In genomic region chr2:42792583-42793313, GRCh38 we compare ENCODE assay signal across 1 cellular context.
TF ChIP-seq lines count a peak whose summit lies in the region.

Gene HAAO (minus strand): TSS chr2:42792583. CDS start chr2:42792536, 47 bp downstream.

TF ChIP-seq in GM12878, 131 proteins besides CTCF, POLR2A, EP300 and RAD21 (continues in another document):
- no peak for TF ChIP-seq MEF2B (IDR thresholded peaks at IDR 0.05; ENCODE audit: partially characterized antibody, poor library complexity, severe bottlenecking)
- peak; percentile 36; the same call in 1 of the 2 replicates for TF ChIP-seq ZSCAN29 (IDR thresholded peaks at IDR 0.05)
- no peak for TF ChIP-seq SPI1 (IDR thresholded peaks at IDR 0.05; ENCODE audit: borderline replicate concordance, insufficient read depth, low read depth, low read length)
- peak; percentile 95 for TF ChIP-seq GATAD2B (conservative IDR thresholded peaks at IDR 0.05; ENCODE audit: low read depth)
- peak in 1 of 2 experiments; percentile 46; a peak in 2 of 4 replicates for TF ChIP-seq IKZF2 (IDR thresholded peaks at IDR 0.05)
- TF ChIP-seq RFX5 (IDR thresholded peaks at IDR 0.05; ENCODE audit: low read depth, low read length), result no peak
- no peak for TF ChIP-seq NFXL1 (IDR thresholded peaks at IDR 0.05; ENCODE audit: borderline replicate concordance)
- peak; percentile 57; the same call in 1 of the 2 replicates for TF ChIP-seq BACH1 (IDR thresholded peaks at IDR 0.05; ENCODE audit: borderline replicate concordance)
- TF ChIP-seq RCOR1 (conservative IDR thresholded peaks at IDR 0.05; ENCODE audit: low read depth, low read length), result no peak
- TF ChIP-seq WRNIP1 (IDR thresholded peaks at IDR 0.05; ENCODE audit: borderline replicate concordance, low read depth, low read length), result no peak
- TF ChIP-seq LARP7 (IDR thresholded peaks at IDR 0.05), result peak; percentile 72
- no peak for TF ChIP-seq CBX3 (IDR thresholded peaks at IDR 0.05; ENCODE audit: borderline replicate concordance, low read depth)
- no peak for TF ChIP-seq RELB (IDR thresholded peaks at IDR 0.05; ENCODE audit: low read depth)
- no peak for TF ChIP-seq E2F8 (IDR thresholded peaks at IDR 0.05; ENCODE audit: low read depth, partially characterized antibody)
- TF ChIP-seq MEF2A (IDR thresholded peaks at IDR 0.05; ENCODE audit: insufficient read depth, low read depth, low read length), result no peak
- TF ChIP-seq PRDM15 (CRISPR knock-in tag; IDR thresholded peaks at IDR 0.05), result no peak
- TF ChIP-seq ZBED1 (IDR thresholded peaks at IDR 0.05; ENCODE audit: borderline replicate concordance), result no peak; the same call in 1 of the 2 replicates
- TF ChIP-seq SMARCA5 (IDR thresholded peaks at IDR 0.05), result peak; percentile 66; the same call in 1 of the 2 replicates
- peak; percentile 53; the same call in 1 of the 2 replicates for TF ChIP-seq NR2C1 (IDR thresholded peaks at IDR 0.05)
- no peak for TF ChIP-seq E4F1 (IDR thresholded peaks at IDR 0.05; ENCODE audit: borderline replicate concordance, partially characterized antibody)
- TF ChIP-seq SMAD5 (IDR thresholded peaks at IDR 0.05; ENCODE audit: low read depth), result 0 out of 2 replicates have a peak, but pooled peaks have one; percentile 42
- no peak for TF ChIP-seq CREM (IDR thresholded peaks at IDR 0.05; ENCODE audit: low read depth)
- no peak for TF ChIP-seq IRF3 (IDR thresholded peaks at IDR 0.05)
- no peak for TF ChIP-seq CHD4 (IDR thresholded peaks at IDR 0.05)
- TF ChIP-seq NBN (IDR thresholded peaks at IDR 0.05), result no peak
- TF ChIP-seq TCF3 (IDR thresholded peaks at IDR 0.05; ENCODE audit: borderline replicate concordance, insufficient read depth, low read depth, low read length), result 0 out of 2 replicates have a peak, but pooled peaks have one; percentile 8
- TF ChIP-seq NR2C2 (IDR thresholded peaks at IDR 0.05; ENCODE audit: borderline replicate concordance, control insufficient read depth, insufficient read length, low read depth), result no peak
- peak; percentile 77 for TF ChIP-seq ZNF592 (IDR thresholded peaks at IDR 0.05)
- TF ChIP-seq EED (IDR thresholded peaks at IDR 0.05; ENCODE audit: low read depth), result no peak; the same call in 1 of the 2 replicates
- peak; percentile 77; the same call in 1 of the 2 replicates for TF ChIP-seq RB1 (IDR thresholded peaks at IDR 0.05; ENCODE audit: borderline replicate concordance)
- TF ChIP-seq BHLHE40 (IDR thresholded peaks at IDR 0.05; ENCODE audit: borderline replicate concordance in 1 of 2, low read depth in 2 of 2, low read length in 1 of 2), result peak; percentile 18 to 71; a peak in 3 of 4 replicates
- TF ChIP-seq ZNF687 (IDR thresholded peaks at IDR 0.05), result no peak; the same call in 1 of the 2 replicates
- no peak for TF ChIP-seq HDAC6 (IDR thresholded peaks at IDR 0.05; ENCODE audit: unreplicated experiment)
- no peak for TF ChIP-seq TCF7 (IDR thresholded peaks at IDR 0.05; ENCODE audit: borderline replicate concordance)
- TF ChIP-seq MAX (IDR thresholded peaks at IDR 0.05; ENCODE audit: low read depth, low read length), result peak; percentile 45; the same call in 1 of the 2 replicates
- TF ChIP-seq KDM1A (IDR thresholded peaks at IDR 0.05; ENCODE audit: borderline replicate concordance), result no peak
- peak; percentile 5; the same call in 1 of the 2 replicates for TF ChIP-seq RUNX3 (IDR thresholded peaks at IDR 0.05; ENCODE audit: low read length)
- no peak for TF ChIP-seq FOXM1 (IDR thresholded peaks at IDR 0.05; ENCODE audit: low read depth, low read length)
- no peak for TF ChIP-seq ATF7 (IDR thresholded peaks at IDR 0.05; ENCODE audit: low read depth)
